ENCODE assay signal across 1 cellular context in genomic region chr10:80416401-80417098, GRCh38.
TF ChIP-seq lines count a peak whose summit lies in the region.

No MANE protein-coding gene starts in this region.

TF ChIP-seq in H1, 55 proteins besides CTCF, POLR2A, EP300 and RAD21:
- TF ChIP-seq, protein P1, sequence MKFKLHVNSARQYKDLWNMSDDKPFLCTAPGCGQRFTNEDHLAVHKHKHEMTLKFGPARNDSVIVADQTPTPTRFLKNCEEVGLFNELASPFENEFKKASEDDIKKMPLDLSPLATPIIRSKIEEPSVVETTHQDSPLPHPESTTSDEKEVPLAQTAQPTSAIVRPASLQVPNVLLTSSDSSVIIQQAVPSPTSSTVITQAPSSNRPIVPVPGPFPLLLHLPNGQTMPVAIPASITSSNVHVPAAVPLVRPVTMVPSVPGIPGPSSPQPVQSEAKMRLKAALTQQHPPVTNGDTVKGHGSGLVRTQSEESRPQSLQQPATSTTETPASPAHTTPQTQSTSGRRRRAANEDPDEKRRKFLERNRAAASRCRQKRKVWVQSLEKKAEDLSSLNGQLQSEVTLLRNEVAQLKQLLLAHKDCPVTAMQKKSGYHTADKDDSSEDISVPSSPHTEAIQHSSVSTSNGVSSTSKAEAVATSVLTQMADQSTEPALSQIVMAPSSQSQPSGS (IDR thresholded peaks at IDR 0.05; ENCODE audit: low read length), result no peak
- TF ChIP-seq CTBP2 (IDR thresholded peaks at IDR 0.05; ENCODE audit: borderline replicate concordance, insufficient read depth, insufficient read length, low read length), result no peak
